ENCODE assay signal across 16 cellular contexts in the genomic region with DNA sequence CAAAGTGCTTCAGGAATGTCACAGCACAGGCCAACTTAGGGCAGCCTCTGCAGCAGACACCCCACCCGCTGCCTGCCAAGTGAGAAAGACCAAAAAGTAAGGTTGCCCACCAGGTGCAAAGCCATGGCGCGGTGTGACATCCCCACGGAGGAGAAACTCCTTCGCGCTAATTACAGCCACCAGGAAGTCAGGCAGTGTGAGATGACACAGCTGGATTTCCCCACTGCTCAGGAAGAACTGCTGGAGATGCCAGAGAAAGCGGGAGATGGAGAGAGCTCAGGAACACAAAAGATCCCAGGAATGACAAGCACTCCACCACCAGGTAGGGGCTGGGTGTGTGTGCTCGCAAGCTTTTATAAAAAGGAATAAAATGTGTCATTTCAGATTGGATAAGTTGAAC.
DNase-seq lines count a peak whose midpoint lies in the region; ATAC-seq and TF ChIP-seq lines count a peak whose summit lies in the region.
"Had no signal": no experiment of that assay in that cellular context is flagged by ENCODE, and none has a peak within 500 bp of the region (broad histone marks: within the 10 kb centered on the region; RNA-seq: fewer than 3 reads in every experiment).

No MANE protein-coding gene starts in this region.

- H3K9me3 Mint-ChIP-seq in WTC11 (no peaks in the 10 kb centered on the region), neural progenitor cell (no peaks in the 10 kb centered on the region)
- H3K9me3 Mint-ChIP-seq: CD4-positive, alpha-beta T cell had no signal

- intact Hi-C loops in gastrocnemius medialis (cut with DNase I; ENCODE audit: low total_unique reads), result no loop called here

- H3K4me2 ChIP-seq in neural progenitor cell, result peak overlapping the region; percentile 22

- no peak overlapping the region for H2AFZ ChIP-seq in neural progenitor cell (replicated peaks)

- no peak overlapping the region for H3K27ac Mint-ChIP-seq in WTC11
- H3K27ac Mint-ChIP-seq in neural progenitor cell, result peak overlapping the region; percentile 51
- H3K27ac Mint-ChIP-seq: CD4-positive, alpha-beta T cell had no signal

- no peak for TF ChIP-seq POLR2A in gastrocnemius medialis (IDR thresholded peaks at IDR 0.05)

- H3K4me3 Mint-ChIP-seq in WTC11 (no peak overlapping the region), neural progenitor cell (no peak overlapping the region)
- H3K4me3 Mint-ChIP-seq: CD4-positive, alpha-beta T cell had no signal

- TF ChIP-seq CTCF in WTC11 (IDR thresholded peaks at IDR 0.05) (no peak), neural progenitor cell (IDR thresholded peaks at IDR 0.05) (no peak), gastrocnemius medialis (IDR thresholded peaks at IDR 0.05 in 4 of 5, conservative IDR thresholded peaks at IDR 0.05 in 1 of 5) (no peak), BE2C (IDR thresholded peaks at IDR 0.05; ENCODE audit: low read depth, low read length) (no peak)

- peaks cover 59% of the 10 kb centered on the region for H3K4me1 Mint-ChIP-seq in WTC11
- peaks cover 18% of the 10 kb centered on the region for H3K4me1 Mint-ChIP-seq in neural progenitor cell

- POLR2A ChIA-PET in WTC11 (lab: Charles Lee), result interaction anchor here (0.7 to 1.5 kb wide), 2 partner anchors 12 to 446 kb away, joined by 3 to 10 read pairs; no protein-coding TSS in a partner anchor

- H3K27me3 Mint-ChIP-seq in WTC11 (ENCODE audit: low read depth) (no peaks in the 10 kb centered on the region; the same call in 1 of the 2 replicates), neural progenitor cell (ENCODE audit: insufficient read depth, low read depth) (peaks cover 3% of the 10 kb centered on the region)

- H3K9me3 ChIP-seq in neural progenitor cell (ENCODE audit: low read depth) (no peaks in the 10 kb centered on the region), gastrocnemius medialis (no peaks in the 10 kb centered on the region), BE2C (no peaks in the 10 kb centered on the region)
- H3K9me3 ChIP-seq: HAP-1 had no signal

- H3K79me2 ChIP-seq in neural progenitor cell (ENCODE audit: low read depth), result no peaks in the 10 kb centered on the region

- no peak overlapping the region for H3K27ac ChIP-seq in neural progenitor cell
- H3K27ac ChIP-seq in gastrocnemius medialis, result no peak overlapping the region
- H3K27ac ChIP-seq: HL-60 had no signal

- H3K27me3 ChIP-seq in neural progenitor cell, result peaks cover 10% of the 10 kb centered on the region
- peaks cover 0 to 10% (median 9%) of the 10 kb centered on the region in 3 donors for H3K27me3 ChIP-seq in gastrocnemius medialis
- H3K27me3 ChIP-seq in BE2C, result peaks cover 4% of the 10 kb centered on the region; the same call in 1 of the 2 replicates

- ATAC-seq in WTC11 (peak; percentile 59), gastrocnemius medialis (no peak)

- peak; percentile 46 for DNase-seq in ELF-1 (ENCODE audit: low read depth, low spot score)
- DNase-seq in WTC11 (ENCODE audit: low spot score), result peak; percentile 22
- peak; percentile 26 for DNase-seq in iPS-NIHi11 (ENCODE audit: low spot score)
- DNase-seq in neural progenitor cell (ENCODE audit: low spot score), result peak; percentile 13
- no peak for DNase-seq in NCI-H146 treated with DMSO at 0.1 percent for 48 hours (lab: John Stamatoyannopoulos, UW; ENCODE audit: unreplicated experiment)
- no peak for DNase-seq in gastrocnemius medialis
- DNase-seq in BE2C, result no peak
- DNase-seq: 8988T; C1 segment of cervical spinal cord; CD4-positive, alpha-beta T cell; DMS153; DMS79 treated with DMSO at 0.1 percent for 48 hours; EL; GDM1 had no signal

- H3K4me1 ChIP-seq in neural progenitor cell (peaks cover 10% of the 10 kb centered on the region), gastrocnemius medialis (no peaks in the 10 kb centered on the region), BE2C (no peaks in the 10 kb centered on the region)
- H3K4me1 ChIP-seq: HAP-1 had no signal

- no peaks in the 10 kb centered on the region for H3F3A ChIP-seq in neural progenitor cell (ENCODE audit: low read depth)

- CTCF ChIA-PET in WTC11 (lab: Charles Lee), result interaction anchor here (0.7 to 2.5 kb wide), 14 partner anchors 10 to 1327 kb away, joined by 3 to 11 read pairs (median 3); no protein-coding TSS in a partner anchor

- no peak overlapping the region for H3K4me3 ChIP-seq in neural progenitor cell
- H3K4me3 ChIP-seq in gastrocnemius medialis, result no peak overlapping the region
- H3K4me3 ChIP-seq in BE2C (ENCODE audit: low read depth, low read length), result no peak overlapping the region
- H3K4me3 ChIP-seq: HAP-1 had no signal

- H3K36me3 ChIP-seq in neural progenitor cell (no peaks in the 10 kb centered on the region), gastrocnemius medialis (no peaks in the 10 kb centered on the region), BE2C (no peaks in the 10 kb centered on the region)
- H3K36me3 ChIP-seq: HAP-1 had no signal

- no peak overlapping the region for H3K9ac ChIP-seq in neural progenitor cell

- H3K36me3 Mint-ChIP-seq in WTC11 (no peaks in the 10 kb centered on the region), neural progenitor cell (no peaks in the 10 kb centered on the region)

- in situ Hi-C loops in gastrocnemius medialis (cut with MboI; ENCODE audit: low sequenced_read_pairs in 4 of 4), result no loop called here

- H4K20me1 ChIP-seq in neural progenitor cell (ENCODE audit: low read depth), result no peaks in the 10 kb centered on the region

TF ChIP-seq in WTC11, 78 proteins besides CTCF, POLR2A, EP300 and RAD21:
- TF ChIP-seq, protein P1, sequence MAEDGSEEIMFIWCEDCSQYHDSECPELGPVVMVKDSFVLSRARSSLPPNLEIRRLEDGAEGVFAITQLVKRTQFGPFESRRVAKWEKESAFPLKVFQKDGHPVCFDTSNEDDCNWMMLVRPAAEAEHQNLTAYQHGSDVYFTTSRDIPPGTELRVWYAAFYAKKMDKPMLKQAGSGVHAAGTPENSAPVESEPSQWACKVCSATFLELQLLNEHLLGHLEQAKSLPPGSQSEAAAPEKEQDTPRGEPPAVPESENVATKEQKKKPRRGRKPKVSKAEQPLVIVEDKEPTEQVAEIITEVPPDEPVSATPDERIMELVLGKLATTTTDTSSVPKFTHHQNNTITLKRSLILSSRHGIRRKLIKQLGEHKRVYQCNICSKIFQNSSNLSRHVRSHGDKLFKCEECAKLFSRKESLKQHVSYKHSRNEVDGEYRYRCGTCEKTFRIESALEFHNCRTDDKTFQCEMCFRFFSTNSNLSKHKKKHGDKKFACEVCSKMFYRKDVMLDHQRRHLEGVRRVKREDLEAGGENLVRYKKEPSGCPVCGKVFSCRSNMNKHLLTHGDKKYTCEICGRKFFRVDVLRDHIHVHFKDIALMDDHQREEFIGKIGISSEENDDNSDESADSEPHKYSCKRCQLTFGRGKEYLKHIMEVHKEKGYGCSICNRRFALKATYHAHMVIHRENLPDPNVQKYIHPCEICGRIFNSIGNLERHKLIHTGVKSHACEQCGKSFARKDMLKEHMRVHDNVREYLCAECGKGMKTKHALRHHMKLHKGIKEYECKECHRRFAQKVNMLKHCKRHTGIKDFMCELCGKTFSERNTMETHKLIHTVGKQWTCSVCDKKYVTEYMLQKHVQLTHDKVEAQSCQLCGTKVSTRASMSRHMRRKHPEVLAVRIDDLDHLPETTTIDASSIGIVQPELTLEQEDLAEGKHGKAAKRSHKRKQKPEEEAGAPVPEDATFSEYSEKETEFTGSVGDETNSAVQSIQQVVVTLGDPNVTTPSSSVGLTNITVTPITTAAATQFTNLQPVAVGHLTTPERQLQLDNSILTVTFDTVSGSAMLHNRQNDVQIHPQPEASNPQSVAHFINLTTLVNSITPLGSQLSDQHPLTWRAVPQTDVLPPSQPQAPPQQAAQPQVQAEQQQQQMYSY (CRISPR knock-in tag; IDR thresholded peaks at IDR 0.05), result no peak
- 0 out of 2 replicates have a peak, but pooled peaks have one; percentile 7 for TF ChIP-seq ZNF423 (CRISPR knock-in tag; IDR thresholded peaks at IDR 0.05)

Comparison
In these comparisons a context has a peak if more than half of its experiments do, and no peak if none do; other contexts are left out.
1. DNase-seq: peak in ELF-1 (single experiment), WTC11 (single experiment), iPS-NIHi11 (single experiment) and neural progenitor cell (single experiment); none in NCI-H146 treated with DMSO at 0.1 percent for 48 hours (single experiment), gastrocnemius medialis (0 of 2) and BE2C (single experiment).